ENCODE assay signal across 13 cellular contexts in the genomic region with DNA sequence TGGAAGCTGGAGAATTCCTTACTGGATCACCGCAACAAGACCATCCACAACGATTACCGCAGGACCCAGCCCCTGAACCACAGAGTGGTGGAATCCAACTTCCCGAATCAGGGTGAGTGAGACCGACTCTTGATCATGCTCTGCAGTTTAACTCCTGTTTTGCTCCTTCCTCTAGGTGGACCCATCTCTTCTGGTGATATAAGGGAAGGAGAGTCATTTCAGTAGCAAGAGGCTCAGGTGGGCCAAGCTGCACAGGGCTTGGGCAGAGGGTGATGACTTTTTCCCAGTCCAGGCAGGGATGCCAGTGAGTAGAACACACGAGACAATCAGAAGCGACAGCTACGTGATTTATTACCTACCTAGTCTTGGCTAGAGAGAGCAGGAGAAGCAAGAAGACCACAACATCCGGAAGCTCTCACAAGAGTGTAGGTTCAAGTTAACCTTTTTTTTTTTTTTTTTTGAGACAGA. TPM values are rescaled to one million over a fixed set of nuclear protein-coding genes. Genes with fewer than 3 reads are reported as not detected.
DNase-seq lines count a peak whose midpoint lies in the region; ATAC-seq and TF ChIP-seq lines count a peak whose summit lies in the region.
"Had no signal": no experiment of that assay in that cellular context is flagged by ENCODE, and none has a peak within 500 bp of the region (broad histone marks: within the 10 kb centered on the region; RNA-seq: fewer than 3 reads in every experiment).

No MANE protein-coding gene starts in this region.

- H3K79me2 ChIP-seq in smooth muscle cell (ENCODE audit: low read depth) = no peaks in the 10 kb centered on the region
- H3K79me2 ChIP-seq: parathyroid adenoma had no signal

- H3K36me3 ChIP-seq in thymus (ENCODE audit: control insufficient read depth, insufficient read depth) (no peaks in the 10 kb centered on the region), smooth muscle cell (ENCODE audit: low read depth) (no peaks in the 10 kb centered on the region)
- H3K36me3 ChIP-seq: MG63 had no signal

- peaks cover 48 to 66% (median 50%) of the 10 kb centered on the region in 3 donors for H3K4me1 Mint-ChIP-seq in T-cell
- peaks cover 63% of the 10 kb centered on the region for H3K4me1 Mint-ChIP-seq in activated naive CD8-positive, alpha-beta T cell treated with anti-CD3 and anti-CD28 coated beads, Interleukin-2, amount 50 U/mL, for 24 hours

- H3K4me2 ChIP-seq in smooth muscle cell = no peak overlapping the region

- H3K4me3 Mint-ChIP-seq in T-cell = peak overlapping the region; percentile 92 to 94 (median 92)
- H3K4me3 Mint-ChIP-seq in activated naive CD8-positive, alpha-beta T cell treated with anti-CD3 and anti-CD28 coated beads, Interleukin-2, amount 50 U/mL, for 24 hours = peak overlapping the region; percentile 85

- H3K27me3 ChIP-seq in thymus (ENCODE audit: control insufficient read depth, insufficient read depth) (no peaks in the 10 kb centered on the region), smooth muscle cell (ENCODE audit: low read depth) (no peaks in the 10 kb centered on the region)
- H3K27me3 ChIP-seq: MG63 had no signal

- no peaks in the 10 kb centered on the region for H3K27me3 Mint-ChIP-seq in T-cell
- H3K27me3 Mint-ChIP-seq in activated naive CD8-positive, alpha-beta T cell treated with anti-CD3 and anti-CD28 coated beads, Interleukin-2, amount 50 U/mL, for 24 hours = no peaks in the 10 kb centered on the region

- H2AFZ ChIP-seq in smooth muscle cell (ENCODE audit: low read depth) = no peak overlapping the region
- H2AFZ ChIP-seq: parathyroid adenoma had no signal

- H3K36me3 Mint-ChIP-seq in T-cell = peaks cover 14% of the 10 kb centered on the region
- H3K36me3 Mint-ChIP-seq in activated naive CD8-positive, alpha-beta T cell treated with anti-CD3 and anti-CD28 coated beads, Interleukin-2, amount 50 U/mL, for 24 hours (ENCODE audit: low read depth) = peaks cover 7% of the 10 kb centered on the region

- H3K27ac ChIP-seq in thymus (ENCODE audit: low read depth) = peak overlapping the region; percentile 84
- H3K27ac ChIP-seq in smooth muscle cell (ENCODE audit: low read depth) = no peak overlapping the region
- H3K27ac ChIP-seq: parathyroid adenoma had no signal

- DNase-seq in stimulated activated naive CD4-positive, alpha-beta T cell (lab: John Stamatoyannopoulos, UW) = peak; percentile 17 to 79 (median 56)
- no peak for DNase-seq in stimulated activated naive CD4-positive, alpha-beta T cell treated with Interleukin-2 at 50 U/mL for 16 hours (lab: John Stamatoyannopoulos, UW)
- DNase-seq in T-cell (peak in 31 of 34 experiments; percentile 9 to 66 (median 35)), omental fat pad (ENCODE audit: low spot score) (no peak), smooth muscle cell (lab: John Stamatoyannopoulos, UW; ENCODE audit: unreplicated experiment) (no peak)
- peak; percentile 61 for DNase-seq in activated naive CD8-positive, alpha-beta T cell treated with anti-CD3 and anti-CD28 coated beads, Interleukin-2, amount 50 U/mL, for 24 hours
- DNase-seq: islet precursor cell, MG63 had no signal

- H3K27ac Mint-ChIP-seq in T-cell = peak overlapping the region; percentile 97 to 99
- peak overlapping the region; percentile 91 for H3K27ac Mint-ChIP-seq in activated naive CD8-positive, alpha-beta T cell treated with anti-CD3 and anti-CD28 coated beads, Interleukin-2, amount 50 U/mL, for 24 hours

- H3K9ac ChIP-seq in smooth muscle cell (ENCODE audit: low read depth) = no peak overlapping the region
- H3K9ac ChIP-seq: parathyroid adenoma had no signal

- H3K9me3 ChIP-seq in thymus (ENCODE audit: control insufficient read depth) (no peaks in the 10 kb centered on the region), smooth muscle cell (replicated peaks; ENCODE audit: low read depth) (no peaks in the 10 kb centered on the region)

- H3K4me1 ChIP-seq in thymus (ENCODE audit: control insufficient read depth, insufficient read depth, low read length) (no peaks in the 10 kb centered on the region), smooth muscle cell (ENCODE audit: low read depth) (no peaks in the 10 kb centered on the region)
- H3K4me1 ChIP-seq: parathyroid adenoma had no signal

- TF ChIP-seq CTCF in omental fat pad (IDR thresholded peaks at IDR 0.05) (no peak), smooth muscle cell (IDR thresholded peaks at IDR 0.05; ENCODE audit: borderline replicate concordance, insufficient read depth, poor library complexity, severe bottlenecking) (no peak)

- CTCF ChIA-PET in T-cell (lab: Charles Lee) = interaction anchor here in 1 of 2 donors (0.7 to 1.1 kb wide), 3 partner anchors 8 to 34 kb away, joined by 3 to 16 read pairs (median 4); no protein-coding TSS in a partner anchor

- ATAC-seq in T-cell (replicated peaks in 1 of 4) = peak; percentile 84 to 90 (median 87)
- peak; percentile 85 for ATAC-seq in activated naive CD8-positive, alpha-beta T cell treated with anti-CD3 and anti-CD28 coated beads, Interleukin-2, amount 50 U/mL, for 24 hours
- ATAC-seq in omental fat pad (ENCODE audit: low FRiP score) = no peak
- no peak for ATAC-seq in HG02973 (IDR thresholded peaks at IDR 0.05; ENCODE audit: unreplicated experiment)

- peak overlapping the region; percentile 19 for H3K4me3 ChIP-seq in thymus (ENCODE audit: low read length)
- H3K4me3 ChIP-seq in smooth muscle cell = no peak overlapping the region
- H3K4me3 ChIP-seq: MG63 had no signal

- WGBS in thymus = 7% methylated on average over 9 of the region's 9 CpGs
- 85% methylated on average over 9 of the region's 9 CpGs for WGBS in smooth muscle cell (ENCODE audit: low lambda C conversion rate)

- no peaks in the 10 kb centered on the region for H3K9me3 Mint-ChIP-seq in T-cell
- H3K9me3 Mint-ChIP-seq in activated naive CD8-positive, alpha-beta T cell treated with anti-CD3 and anti-CD28 coated beads, Interleukin-2, amount 50 U/mL, for 24 hours = no peaks in the 10 kb centered on the region

- no peaks in the 10 kb centered on the region for H3F3A ChIP-seq in smooth muscle cell (ENCODE audit: low read depth)

- POLR2A ChIA-PET in T-cell (lab: Charles Lee) = interaction anchor here (0.6 to 1.1 kb wide), 4 partner anchors 34 to 1079 kb away, joined by 3 to 13 read pairs (median 5); no protein-coding TSS in a partner anchor

- H4K20me1 ChIP-seq in smooth muscle cell (ENCODE audit: low read depth) = no peaks in the 10 kb centered on the region

RNA-seq across cellular contexts. Expression of a gene that starts 25.2 kb away (rescaled TPM):
- total RNA-seq in T-cell (1 to 10 TPM in 4 of 5 donors, under 1 TPM in 1; 0.95 to 2.8 (median 1.8) TPM), omental fat pad (not detected), smooth muscle cell (not detected in 2 replicates)
- polyA plus RNA-seq in thymus (0.37 TPM), smooth muscle cell (not detected in 2 replicates)
- total RNA-seq: astrocyte, epithelial cell of proximal tubule had no signal

RNA-seq across cellular contexts. Expression of a gene that starts 55.3 kb away (rescaled TPM):
- total RNA-seq in T-cell (not detected), omental fat pad (not detected), smooth muscle cell (not detected in 2 replicates)
- polyA plus RNA-seq in thymus (0.05 TPM), smooth muscle cell (not detected in 2 replicates)
- total RNA-seq: astrocyte, epithelial cell of proximal tubule had no signal

Comparison
In these comparisons a context has a peak if more than half of its experiments do, and no peak if none do; other contexts are left out.
1. DNase-seq: peak in stimulated activated naive CD4-positive, alpha-beta T cell (6 of 6), T-cell (31 of 34) and activated naive CD8-positive, alpha-beta T cell treated with anti-CD3 and anti-CD28 coated beads, Interleukin-2, amount 50 U/mL, for 24 hours (single experiment); none in stimulated activated naive CD4-positive, alpha-beta T cell treated with Interleukin-2 at 50 U/mL for 16 hours (single experiment), omental fat pad (single experiment) and smooth muscle cell (single experiment).
2. ATAC-seq: peak in T-cell (4 of 4) and activated naive CD8-positive, alpha-beta T cell treated with anti-CD3 and anti-CD28 coated beads, Interleukin-2, amount 50 U/mL, for 24 hours (single experiment); none in omental fat pad (single experiment) and HG02973 (single experiment).